14 cellular contexts compared by ENCODE assay signal in the genomic region with DNA sequence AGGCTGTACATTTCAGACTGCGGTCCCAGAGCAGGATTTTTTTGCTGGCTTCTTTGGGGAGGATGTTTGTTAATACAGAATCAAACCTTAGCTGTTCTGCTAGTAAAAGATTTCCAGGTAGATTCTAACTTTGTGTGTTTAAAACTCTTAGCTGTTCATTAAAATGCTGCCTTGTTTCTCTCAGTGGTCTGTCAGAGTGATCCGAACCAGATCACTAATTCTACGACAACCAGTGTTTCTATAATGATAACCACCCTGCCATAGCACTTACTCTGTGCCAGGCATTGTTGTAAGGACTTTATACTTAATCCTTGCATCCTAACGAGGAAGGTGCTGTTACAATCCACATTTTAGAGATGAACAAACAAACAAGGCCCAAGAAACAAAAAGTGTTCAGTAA.
DNase-seq lines count a peak whose midpoint lies in the region; ATAC-seq and TF ChIP-seq lines count a peak whose summit lies in the region.
"Had no signal": no experiment of that assay in that cellular context is flagged by ENCODE, and none has a peak within 500 bp of the region (broad histone marks: within the 10 kb centered on the region; RNA-seq: fewer than 3 reads in every experiment).

No MANE protein-coding gene starts in this region.

- intact Hi-C loops in right cardiac atrium (cut with DNase I): loop anchor here in 1 of 4 donors (5.0 to 10.0 kb wide), 2 partner anchors 201 to 217 kb away; partner anchors contain the start of gene CHST11

- no peak overlapping the region for H3K23ac ChIP-seq in trophoblast cell (ENCODE audit: low read length)

- TF ChIP-seq CTCF in RWPE1 (conservative IDR thresholded peaks at IDR 0.05; ENCODE audit: low read depth) (no peak), smooth muscle cell (IDR thresholded peaks at IDR 0.05; ENCODE audit: borderline replicate concordance, insufficient read depth, poor library complexity, severe bottlenecking) (no peak)

- H3K18ac ChIP-seq in trophoblast cell (ENCODE audit: low read length): no peak overlapping the region

- H3K27ac Mint-ChIP-seq in T-helper 1 cell treated with Interleukin-12 subunit alpha and Interleukin-12 subunit beta and Interleukin-4 antibody, amounts not matched to agents 30 μg/mL and 1 μg/mL, for 36 hours: peak overlapping the region; percentile 53
- H3K27ac Mint-ChIP-seq: CD4-positive, alpha-beta T cell had no signal

- no peak overlapping the region for H2BK120ac ChIP-seq in trophoblast cell (ENCODE audit: insufficient read depth, low read length, poor library complexity)

- CTCF ChIA-PET in RWPE1 (lab: Yijun Ruan, JAX): no interaction called here

- H3K4ac ChIP-seq in trophoblast cell (ENCODE audit: low read depth, low read length): no peak overlapping the region

- H2AK5ac ChIP-seq in trophoblast cell (ENCODE audit: low read length): no peak overlapping the region

- WGBS in right cardiac atrium: 46% methylated on average over 4 of the region's 4 CpGs
- WGBS in smooth muscle cell (ENCODE audit: low lambda C conversion rate): 27% methylated on average over 4 of the region's 4 CpGs
- no CpG with 5 or more reads among the region's 4 CpGs for WGBS in trophoblast cell (ENCODE audit: extremely low coverage, insufficient coverage, insufficient read length)

- H3K9me3 ChIP-seq in right cardiac atrium (ENCODE audit: control insufficient read depth, low read length): no peaks in the 10 kb centered on the region
- H3K9me3 ChIP-seq in smooth muscle cell (replicated peaks; ENCODE audit: low read depth): no peaks in the 10 kb centered on the region
- H3K9me3 ChIP-seq in effector memory CD4-positive, alpha-beta T cell (ENCODE audit: control insufficient read depth, low read length): no peaks in the 10 kb centered on the region
- no peaks in the 10 kb centered on the region for H3K9me3 ChIP-seq in trophoblast cell (ENCODE audit: insufficient read depth, low read depth, low read length)
- H3K9me3 ChIP-seq: adrenal gland had no signal

- H3K4me2 ChIP-seq in smooth muscle cell (no peak overlapping the region), trophoblast cell (ENCODE audit: low read length) (no peak overlapping the region)

- H4K8ac ChIP-seq in trophoblast cell (ENCODE audit: low read depth, low read length): no peak overlapping the region

- no peaks in the 10 kb centered on the region for H3K27me3 ChIP-seq in right cardiac atrium (ENCODE audit: control insufficient read depth, insufficient read depth)
- no peaks in the 10 kb centered on the region for H3K27me3 ChIP-seq in smooth muscle cell (ENCODE audit: low read depth)
- H3K27me3 ChIP-seq in effector memory CD4-positive, alpha-beta T cell (replicated peaks; ENCODE audit: control insufficient read depth, insufficient read depth, low read length, poor library complexity, severe bottlenecking): no peaks in the 10 kb centered on the region
- H3K27me3 ChIP-seq in trophoblast cell (ENCODE audit: insufficient read depth, low read length): no peaks in the 10 kb centered on the region
- H3K27me3 ChIP-seq: adrenal gland had no signal

- H3K79me2 ChIP-seq in smooth muscle cell (ENCODE audit: low read depth) (no peaks in the 10 kb centered on the region), trophoblast cell (ENCODE audit: control insufficient read depth, insufficient read depth, low read length, poor library complexity) (no peaks in the 10 kb centered on the region)

- no peak for DNase-seq in T-helper 1 cell
- DNase-seq in RWPE1 (ENCODE audit: low spot score): no peak
- no peak for DNase-seq in right cardiac atrium
- no peak for DNase-seq in smooth muscle cell (lab: John Stamatoyannopoulos, UW; ENCODE audit: unreplicated experiment)
- DNase-seq in EL: no peak
- no peak for DNase-seq in effector memory CD4-positive, alpha-beta T cell
- DNase-seq in trophoblast cell: no peak
- DNase-seq: CD4-positive, alpha-beta T cell; NCI-H1417; posterior cingulate gyrus had no signal

- no peak overlapping the region for H3K4me3 Mint-ChIP-seq in T-helper 1 cell treated with Interleukin-12 subunit alpha and Interleukin-12 subunit beta and Interleukin-4 antibody, amounts not matched to agents 30 μg/mL and 1 μg/mL, for 36 hours
- H3K4me3 Mint-ChIP-seq: CD4-positive, alpha-beta T cell had no signal

- H2BK12ac ChIP-seq in trophoblast cell (ENCODE audit: low read length): no peak overlapping the region

- H3K14ac ChIP-seq in trophoblast cell (ENCODE audit: low read length): no peak overlapping the region

- H3K9me3 Mint-ChIP-seq in T-helper 1 cell treated with Interleukin-12 subunit alpha and Interleukin-12 subunit beta and Interleukin-4 antibody, amounts not matched to agents 30 μg/mL and 1 μg/mL, for 36 hours: no peaks in the 10 kb centered on the region
- H3K9me3 Mint-ChIP-seq: CD4-positive, alpha-beta T cell had no signal

- H3K36me3 ChIP-seq in smooth muscle cell (ENCODE audit: low read depth) (no peaks in the 10 kb centered on the region), trophoblast cell (ENCODE audit: control insufficient read depth in 1 of 2, insufficient read depth in 2 of 2, low read length in 2 of 2) (no peaks in the 10 kb centered on the region)
- no peaks in the 10 kb centered on the region for H3K36me3 ChIP-seq in effector memory CD4-positive, alpha-beta T cell (ENCODE audit: control insufficient read depth, insufficient read depth, low read length)
- H3K36me3 ChIP-seq: adrenal gland had no signal

- no peaks in the 10 kb centered on the region for H3K27me3 Mint-ChIP-seq in T-helper 1 cell treated with Interleukin-12 subunit alpha and Interleukin-12 subunit beta and Interleukin-4 antibody, amounts not matched to agents 30 μg/mL and 1 μg/mL, for 36 hours (ENCODE audit: low read depth)
- H3K27me3 Mint-ChIP-seq: CD4-positive, alpha-beta T cell had no signal

- no peak for ATAC-seq in right cardiac atrium
- ATAC-seq: activated CD4-positive, CD25-positive, alpha-beta regulatory T cell treated with anti-CD3 and anti-CD28 coated beads, Interleukin-2, amount 50 U/mL, for 24 hours had no signal

- H3K79me1 ChIP-seq in trophoblast cell (ENCODE audit: low read length): peaks cover 7% of the 10 kb centered on the region

- no peak overlapping the region for H3K9ac ChIP-seq in smooth muscle cell (ENCODE audit: low read depth)
- no peak overlapping the region for H3K9ac ChIP-seq in trophoblast cell (ENCODE audit: low read length)

- H3K27ac ChIP-seq in RWPE1: 0 out of 2 replicates have a peak overlapping the region, but pooled peaks have one; percentile 16
- H3K27ac ChIP-seq in right cardiac atrium (ENCODE audit: low read length): peak overlapping the region; percentile 25
- peak overlapping the region; percentile 34 for H3K27ac ChIP-seq in smooth muscle cell (ENCODE audit: low read depth)
- no peak overlapping the region for H3K27ac ChIP-seq in effector memory CD4-positive, alpha-beta T cell (ENCODE audit: insufficient read depth, low read length, poor library complexity, severe bottlenecking)
- no peak overlapping the region for H3K27ac ChIP-seq in trophoblast cell (ENCODE audit: low read depth, low read length)
- H3K27ac ChIP-seq: 22Rv1 had no signal

- H4K91ac ChIP-seq in trophoblast cell (ENCODE audit: low read depth, low read length): no peak overlapping the region

- no peak overlapping the region for H3K4me3 ChIP-seq in right cardiac atrium (ENCODE audit: low read length)
- no peak overlapping the region for H3K4me3 ChIP-seq in smooth muscle cell
- no peak overlapping the region for H3K4me3 ChIP-seq in effector memory CD4-positive, alpha-beta T cell (ENCODE audit: insufficient read depth, low read depth, low read length, poor library complexity, severe bottlenecking)
- no peak overlapping the region for H3K4me3 ChIP-seq in trophoblast cell (ENCODE audit: low read depth, low read length)
- H3K4me3 ChIP-seq: adrenal gland had no signal

- H2AFZ ChIP-seq in smooth muscle cell (ENCODE audit: low read depth) (no peak overlapping the region), trophoblast cell (ENCODE audit: insufficient read depth, low read length, poor library complexity) (no peak overlapping the region)

- H3K36me3 Mint-ChIP-seq in T-helper 1 cell treated with Interleukin-12 subunit alpha and Interleukin-12 subunit beta and Interleukin-4 antibody, amounts not matched to agents 30 μg/mL and 1 μg/mL, for 36 hours (ENCODE audit: low read depth): peaks cover 23% of the 10 kb centered on the region

- H4K20me1 ChIP-seq in smooth muscle cell (ENCODE audit: low read depth): no peaks in the 10 kb centered on the region

- H3K4me1 Mint-ChIP-seq in T-helper 1 cell treated with Interleukin-12 subunit alpha and Interleukin-12 subunit beta and Interleukin-4 antibody, amounts not matched to agents 30 μg/mL and 1 μg/mL, for 36 hours (ENCODE audit: low read depth): peaks cover 70% of the 10 kb centered on the region

- no peak overlapping the region for H4K12ac ChIP-seq in trophoblast cell (ENCODE audit: low read depth, low read length)

- peaks cover 20% of the 10 kb centered on the region for H3F3A ChIP-seq in smooth muscle cell (ENCODE audit: low read depth)

- no peak overlapping the region for H2BK5ac ChIP-seq in trophoblast cell (ENCODE audit: low read depth, low read length, poor library complexity)

- POLR2A ChIA-PET in RWPE1 (lab: Yijun Ruan, JAX; ENCODE audit: low non-redundant PET): interaction anchor here (0.7 kb wide), 1 partner anchor 391 kb away, joined by 6 read pairs; no protein-coding TSS in a partner anchor

- H3K4me1 ChIP-seq in right cardiac atrium (ENCODE audit: control insufficient read depth, insufficient read depth, low read length): peaks cover 25% of the 10 kb centered on the region
- H3K4me1 ChIP-seq in smooth muscle cell (ENCODE audit: low read depth): peaks cover 24% of the 10 kb centered on the region
- H3K4me1 ChIP-seq in effector memory CD4-positive, alpha-beta T cell (ENCODE audit: control insufficient read depth, insufficient read depth, low read length, poor library complexity, severe bottlenecking): peaks cover 24% of the 10 kb centered on the region
- H3K4me1 ChIP-seq in trophoblast cell (ENCODE audit: control insufficient read depth in 1 of 2, insufficient read depth in 2 of 2, low read length in 2 of 2): peaks cover 17 to 21% of the 10 kb centered on the region in 2 experiments

Comparison
In these comparisons a context has a peak if more than half of its experiments do, and no peak if none do; other contexts are left out.
1. H3K27ac ChIP-seq: peak in RWPE1 (single experiment), right cardiac atrium (single experiment) and smooth muscle cell (single experiment); none in effector memory CD4-positive, alpha-beta T cell (single experiment) and trophoblast cell (single experiment).